Comparison of ENCODE assay signal across 4 cellular contexts in genomic region chr12:56962247-56962646, GRCh38. TPM values are rescaled to one million over a fixed set of nuclear protein-coding genes. Genes with fewer than 3 reads are reported as not detected.
"Had no signal": no experiment of that assay in that cellular context is flagged by ENCODE, and none has a peak within 500 bp of the region (broad histone marks: within the 10 kb centered on the region; RNA-seq: fewer than 3 reads in every experiment).

No MANE protein-coding gene starts in this region.

RNA-seq across cellular contexts. Expression of gene RDH16, which starts 4.8 kb away (rescaled TPM):
- total RNA-seq: LHCN-M2, M059J had no signal

RNA-seq across cellular contexts. Expression of gene SDR9C7, which starts 28.0 kb away (rescaled TPM):
- total RNA-seq: LHCN-M2, M059J, MCF 10A, NCI-H460 had no signal

RNA-seq across cellular contexts. Expression of gene TAC3, which starts 54.1 kb away (rescaled TPM):
- total RNA-seq: M059J, MCF 10A, NCI-H460 had no signal
